1 cellular context compared by ENCODE assay signal in genomic region chr1:248847181-248847955, GRCh38.
A peak's percentile ranks its signal among the peaks of the same experiment; 100 is the strongest.
TF ChIP-seq lines count a peak whose summit lies in the region.

No MANE protein-coding gene starts in this region.

TF ChIP-seq in K562, 482 proteins besides CTCF, POLR2A, EP300 and RAD21:
- TF ChIP-seq KLF16 (IDR thresholded peaks at IDR 0.05), result no peak
- no peak for TF ChIP-seq HNRNPH1 (optimal IDR thresholded peaks at IDR 0.05; ENCODE audit: low read depth, low read length)
- peak; percentile 32 for TF ChIP-seq RBM22 (IDR thresholded peaks at IDR 0.05; ENCODE audit: low read depth, low read length, poor library complexity, severe bottlenecking)
